24 cellular contexts compared by ENCODE assay signal in genomic region chr16:66375451-66375850, GRCh38. TPM values are rescaled to one million over a fixed set of nuclear protein-coding genes. Genes with fewer than 3 reads are reported as not detected.
A peak's percentile ranks its signal among the peaks of the same experiment; 100 is the strongest.
DNase-seq lines count a peak whose midpoint lies in the region; ATAC-seq and TF ChIP-seq lines count a peak whose summit lies in the region.
"Had no signal": no experiment of that assay in that cellular context is flagged by ENCODE, and none has a peak within 500 bp of the region (broad histone marks: within the 10 kb centered on the region; RNA-seq: fewer than 3 reads in every experiment).

No MANE protein-coding gene starts in this region.

- no peak for DNase-seq in left ventricle myocardium inferior
- DNase-seq in left cardiac atrium, result no peak
- DNase-seq in dermis blood vessel endothelial cell, result peak; percentile 64
- no peak for DNase-seq in psoas muscle
- DNase-seq in effector CD8-positive, alpha-beta T cell (lab: John Stamatoyannopoulos, UW), result no peak
- no peak for DNase-seq in NK-92 (lab: John Stamatoyannopoulos, UW; ENCODE audit: unreplicated experiment)
- no peak for DNase-seq in NCI-H2081 (lab: John Stamatoyannopoulos, UW)
- DNase-seq: ACHN; AML-193; BE2C; CD4-positive, alpha-beta T cell; CD8-positive, alpha-beta memory T cell; DMS 273 treated with DMSO at 0.1 percent for 48 hours; DMS79; EL; GF-D8; H7; HCEC 1CT had no signal

- H3K4me1 ChIP-seq in left ventricle myocardium inferior (peaks cover 80% of the 10 kb centered on the region), psoas muscle (no peaks in the 10 kb centered on the region)
- H3K4me1 ChIP-seq: BE2C had no signal

- ATAC-seq in left cardiac atrium, result no peak
- ATAC-seq in psoas muscle, result no peak
- ATAC-seq in HG02642 (IDR thresholded peaks at IDR 0.05; ENCODE audit: poor library complexity, unreplicated experiment), result no peak
- ATAC-seq: A549 had no signal

- no peak for TF ChIP-seq CTCF in left ventricle myocardium inferior (IDR thresholded peaks at IDR 0.05; ENCODE audit: borderline replicate concordance)
- TF ChIP-seq CTCF in psoas muscle (IDR thresholded peaks at IDR 0.05), result no peak

- H3K36me3 ChIP-seq in left ventricle myocardium inferior (peaks cover 2% of the 10 kb centered on the region), psoas muscle (ENCODE audit: insufficient read depth in 1 of 2, low read depth in 1 of 2) (no peaks in the 10 kb centered on the region)
- H3K36me3 ChIP-seq: BE2C; BLaER1 treated with 17β-estradiol and CSF1 and Interleukin-3, amounts not matched to agents 10 nM and 100 nM had no signal

- 80 to 81% (median 81%) methylated on average over 9 of the region's 9 CpGs for WGBS in psoas muscle, 3 donors

- peak overlapping the region; percentile 75 for H3K27ac ChIP-seq in left ventricle myocardium inferior (replicated peaks)
- H3K27ac ChIP-seq in psoas muscle, result peak overlapping the region; percentile 53
- H3K27ac ChIP-seq: 22Rv1; A549; BLaER1 treated with 17β-estradiol and CSF1 and Interleukin-3, amounts not matched to agents 10 nM and 100 nM had no signal

- H3K27me3 ChIP-seq in left ventricle myocardium inferior (ENCODE audit: low read depth) (no peaks in the 10 kb centered on the region), psoas muscle (ENCODE audit: insufficient read depth in 3 of 3, low read length in 2 of 3) (no peaks in the 10 kb centered on the region)
- H3K27me3 ChIP-seq: BE2C; BLaER1 treated with 17β-estradiol and CSF1 and Interleukin-3, amounts not matched to agents 10 nM and 100 nM had no signal

- intact Hi-C loops in left ventricle myocardium inferior (cut with micrococcal nuclease), result no loop called here
- intact Hi-C loops in left cardiac atrium (cut with DNase I), result no loop called here
- intact Hi-C loops in psoas muscle (cut with DNase I), result no loop called here

- H3K9me3 ChIP-seq in left ventricle myocardium inferior (replicated peaks), result no peaks in the 10 kb centered on the region
- no peaks in the 10 kb centered on the region for H3K9me3 ChIP-seq in psoas muscle
- H3K9me3 ChIP-seq: A549; BE2C; BLaER1 treated with 17β-estradiol and CSF1 and Interleukin-3, amounts not matched to agents 10 nM and 100 nM had no signal

- H3K4me3 ChIP-seq in left ventricle myocardium inferior (no peak overlapping the region), psoas muscle (no peak overlapping the region)
- H3K4me3 ChIP-seq: A549; BLaER1 treated with 17β-estradiol and CSF1 and Interleukin-3, amounts not matched to agents 10 nM and 100 nM had no signal

RNA-seq across cellular contexts. Expression of gene CDH5, which starts 9.0 kb away (rescaled TPM):
- total RNA-seq in left ventricle myocardium inferior (47.1 TPM), left cardiac atrium (10 to 100 TPM; 40.3 to 80.0 TPM), dermis blood vessel endothelial cell (713 and 795 TPM in 2 replicates), psoas muscle (10 to 100 TPM; 21.4 to 48.4 (median 37.0) TPM)
- polyA plus RNA-seq in psoas muscle, result 10 to 100 TPM; 15.1 to 22.2 (median 17.7) TPM
- total RNA-seq: CD4-positive, alpha-beta T cell; CD8-positive, alpha-beta memory T cell; G401; H7 had no signal
- polyA plus RNA-seq: CD8-positive, alpha-beta memory T cell had no signal

RNA-seq across cellular contexts. Expression of gene BEAN1, which starts 51.6 kb away (rescaled TPM):
- total RNA-seq in left ventricle myocardium inferior (0.33 TPM), left cardiac atrium (1 to 10 TPM; 1.2 to 1.6 TPM), dermis blood vessel endothelial cell (0.09 and 0.34 TPM in 2 replicates), psoas muscle (not detected)
- polyA plus RNA-seq in psoas muscle, result under 1 TPM in 2 of 3 donors, not detected in 1; 0.01 to 0.08 TPM
- total RNA-seq: CD4-positive, alpha-beta T cell; CD8-positive, alpha-beta memory T cell; G401; H1 had no signal
